Comparison of ENCODE assay signal across 18 cellular contexts in genomic region chr7:151720297-151720696, GRCh38.
A peak's percentile ranks its signal among the peaks of the same experiment; 100 is the strongest.
DNase-seq lines count a peak whose midpoint lies in the region; ATAC-seq and TF ChIP-seq lines count a peak whose summit lies in the region.
"Had no signal": no experiment of that assay in that cellular context is flagged by ENCODE, and none has a peak within 500 bp of the region (broad histone marks: within the 10 kb centered on the region; RNA-seq: fewer than 3 reads in every experiment).

No MANE protein-coding gene starts in this region.

- H3K4me3 Mint-ChIP-seq in central memory CD8-positive, alpha-beta T cell: no peak overlapping the region
- H3K4me3 Mint-ChIP-seq in memory B cell: no peak overlapping the region
- H3K4me3 Mint-ChIP-seq: CD14-positive monocyte, HFFc6 had no signal

- H4K20me1 ChIP-seq in BLaER1: no peaks in the 10 kb centered on the region

- no peak for TF ChIP-seq POLR2A in GM18505 (IDR thresholded peaks at IDR 0.05; ENCODE audit: borderline replicate concordance, extremely low read depth, insufficient read depth, insufficient read length)

- no peak for DNase-seq in central memory CD8-positive, alpha-beta T cell (ENCODE audit: low spot score in 2 of 2)
- DNase-seq in memory B cell (ENCODE audit: low spot score in 2 of 2) (no peak), psoas muscle (no peak), GM13977 (ENCODE audit: low spot score) (no peak), Ammon's horn (ENCODE audit: low spot score) (no peak)
- DNase-seq: Caco-2, HFFc6, MG63, NCI-H1105, NCI-H187, NCI-H510A, NCI-H82, Peyer's patch, SIG-M5 had no signal

- peak overlapping the region; percentile 29 for H3K4me2 ChIP-seq in BLaER1

- H3K27me3 Mint-ChIP-seq in central memory CD8-positive, alpha-beta T cell: no peaks in the 10 kb centered on the region
- H3K27me3 Mint-ChIP-seq in memory B cell: no peaks in the 10 kb centered on the region

- peaks cover 4% of the 10 kb centered on the region for H3K4me1 Mint-ChIP-seq in central memory CD8-positive, alpha-beta T cell
- peaks cover 26% of the 10 kb centered on the region for H3K4me1 Mint-ChIP-seq in memory B cell

- H3K9me3 Mint-ChIP-seq in central memory CD8-positive, alpha-beta T cell: no peaks in the 10 kb centered on the region
- H3K9me3 Mint-ChIP-seq in memory B cell: no peaks in the 10 kb centered on the region
- H3K9me3 Mint-ChIP-seq: HFFc6 had no signal

- H3K27me3 ChIP-seq in BLaER1: no peaks in the 10 kb centered on the region
- H3K27me3 ChIP-seq in psoas muscle (ENCODE audit: insufficient read depth in 3 of 3, low read length in 2 of 3): no peaks in the 10 kb centered on the region
- H3K27me3 ChIP-seq: MG63, Peyer's patch had no signal

- no peak for TF ChIP-seq CTCF in psoas muscle (IDR thresholded peaks at IDR 0.05)
- no peak for TF ChIP-seq CTCF in GM13977 (IDR thresholded peaks at IDR 0.05; ENCODE audit: extremely low read depth, insufficient read depth, missing control alignments)

- in situ Hi-C loops in GM13977 (cut with MboI; ENCODE audit: low pct_unique_long_range_greater_than_20kb, low sequenced_read_pairs, unreplicated experiment): no loop called here

- H3K27ac Mint-ChIP-seq in central memory CD8-positive, alpha-beta T cell (ENCODE audit: low read depth): peak overlapping the region; percentile 86
- peak overlapping the region; percentile 20 for H3K27ac Mint-ChIP-seq in memory B cell
- H3K27ac Mint-ChIP-seq: HFFc6 had no signal

- H3K36me3 Mint-ChIP-seq in central memory CD8-positive, alpha-beta T cell (ENCODE audit: insufficient read depth): peaks cover 8% of the 10 kb centered on the region
- peaks cover 20% of the 10 kb centered on the region for H3K36me3 Mint-ChIP-seq in memory B cell

- H3K36me3 ChIP-seq in BLaER1 (no peaks in the 10 kb centered on the region), psoas muscle (ENCODE audit: insufficient read depth in 1 of 2, low read depth in 1 of 2) (no peaks in the 10 kb centered on the region)
- H3K36me3 ChIP-seq: MG63, Peyer's patch had no signal

- intact Hi-C loops in psoas muscle (cut with DNase I): no loop called here

- no peaks in the 10 kb centered on the region for H3K9me3 ChIP-seq in BLaER1
- H3K9me3 ChIP-seq in psoas muscle: no peaks in the 10 kb centered on the region
- H3K9me3 ChIP-seq: Caco-2, MG63, Peyer's patch had no signal

- H3K27ac ChIP-seq in BLaER1: peak overlapping the region; percentile 7; the same call in 1 of the 2 replicates
- peak overlapping the region; percentile 24 for H3K27ac ChIP-seq in psoas muscle
- H3K27ac ChIP-seq: Peyer's patch had no signal

- H3K4me3 ChIP-seq in BLaER1 (no peak overlapping the region), psoas muscle (no peak overlapping the region)
- H3K4me3 ChIP-seq: MG63, Peyer's patch had no signal

- WGBS in psoas muscle, 3 donors: 42 to 49% (median 46%) methylated on average over 5 of the region's 5 CpGs

- H3K4me1 ChIP-seq in BLaER1 (peaks cover 73% of the 10 kb centered on the region), psoas muscle (peaks cover 23% of the 10 kb centered on the region)

- H3K9ac ChIP-seq in BLaER1: no peak overlapping the region; the same call in 1 of the 2 replicates

- ATAC-seq in central memory CD8-positive, alpha-beta T cell (replicated peaks; ENCODE audit: extremely low read depth, poor library complexity, severe bottlenecking): no peak
- ATAC-seq in memory B cell (ENCODE audit: low read depth) (no peak), psoas muscle (peak in 3 of 4 donors; percentile 20 to 62 (median 39)), GM19463 (IDR thresholded peaks at IDR 0.05; ENCODE audit: unreplicated experiment) (no peak), GM18505 (IDR thresholded peaks at IDR 0.05; ENCODE audit: unreplicated experiment) (no peak)

Comparison
In these comparisons a context has a peak if more than half of its experiments do, and no peak if none do; other contexts are left out.
1. ATAC-seq: peak in psoas muscle (3 of 4); none in central memory CD8-positive, alpha-beta T cell (single experiment), memory B cell (single experiment), GM19463 (single experiment) and GM18505 (single experiment).